ENCODE assay signal across 15 cellular contexts in genomic region chr4:165019995-165020394, GRCh38. TPM values are rescaled to one million over a fixed set of nuclear protein-coding genes. Genes with fewer than 3 reads are reported as not detected.
"Had no signal": no experiment of that assay in that cellular context is flagged by ENCODE, and none has a peak within 500 bp of the region (broad histone marks: within the 10 kb centered on the region; RNA-seq: fewer than 3 reads in every experiment).

No MANE protein-coding gene starts in this region.

RNA-seq across cellular contexts. Expression of gene TRIM60, which starts 11.8 kb away (rescaled TPM):
- total RNA-seq: activated B cell treated with CpG ODN at 0.5 μM for 24 hours; activated CD4-positive, alpha-beta memory T cell treated with anti-CD3 and anti-CD28 coated beads for 36 hours; activated CD4-positive, alpha-beta memory T cell treated with anti-CD3 and anti-CD28 coated beads, Interleukin-2, amount 10 ng/mL, durations not matched to agents 7 days and 5 days; activated CD4-positive, alpha-beta T cell treated with anti-CD3 and anti-CD28 coated beads for 36 hours; activated CD4-positive, alpha-beta T cell treated with anti-CD3 and anti-CD28 coated beads, Interleukin-2, amount 10 ng/mL, durations not matched to agents 24 days and 14 days; activated CD4-positive, alpha-beta T cell treated with anti-CD3 and anti-CD28 coated beads, Interleukin-2, amount 10 ng/mL, durations not matched to agents 7 days and 5 days; activated CD8-positive, alpha-beta memory T cell treated with anti-CD3 and anti-CD28 coated beads for 36 hours; activated CD8-positive, alpha-beta memory T cell treated with anti-CD3 and anti-CD28 coated beads, Interleukin-2, amount 10 ng/mL, durations not matched to agents 7 days and 5 days; activated CD8-positive, alpha-beta T cell treated with anti-CD3 and anti-CD28 coated beads for 36 hours; activated CD8-positive, alpha-beta T cell treated with anti-CD3 and anti-CD28 coated beads, Interleukin-2, amount 10 ng/mL, durations not matched to agents 7 days and 5 days; T-cell; T-helper 1 cell treated with Interleukin-12 subunit alpha and Interleukin-12 subunit beta and Interleukin-4 antibody, amounts not matched to agents 30 ng/mL and 1 ng/mL, for 36 hours; T-helper 17 cell; T-helper 2 cell treated with Interferon-gamma antibody and Interleukin-4, amounts not matched to agents 100 ng/mL and 5 ng/mL, for 36 hours; WTC11 had no signal

RNA-seq across cellular contexts. Expression of gene TRIM75, which starts 33.7 kb away (rescaled TPM):
- total RNA-seq: activated B cell treated with CpG ODN at 0.5 μM for 24 hours; activated CD4-positive, alpha-beta memory T cell treated with anti-CD3 and anti-CD28 coated beads for 36 hours; activated CD4-positive, alpha-beta memory T cell treated with anti-CD3 and anti-CD28 coated beads, Interleukin-2, amount 10 ng/mL, durations not matched to agents 7 days and 5 days; activated CD4-positive, alpha-beta T cell treated with anti-CD3 and anti-CD28 coated beads for 36 hours; activated CD4-positive, alpha-beta T cell treated with anti-CD3 and anti-CD28 coated beads, Interleukin-2, amount 10 ng/mL, durations not matched to agents 24 days and 14 days; activated CD4-positive, alpha-beta T cell treated with anti-CD3 and anti-CD28 coated beads, Interleukin-2, amount 10 ng/mL, durations not matched to agents 7 days and 5 days; activated CD8-positive, alpha-beta memory T cell treated with anti-CD3 and anti-CD28 coated beads for 36 hours; activated CD8-positive, alpha-beta memory T cell treated with anti-CD3 and anti-CD28 coated beads, Interleukin-2, amount 10 ng/mL, durations not matched to agents 7 days and 5 days; activated CD8-positive, alpha-beta T cell treated with anti-CD3 and anti-CD28 coated beads for 36 hours; activated CD8-positive, alpha-beta T cell treated with anti-CD3 and anti-CD28 coated beads, Interleukin-2, amount 10 ng/mL, durations not matched to agents 7 days and 5 days; T-cell; T-helper 1 cell treated with Interleukin-12 subunit alpha and Interleukin-12 subunit beta and Interleukin-4 antibody, amounts not matched to agents 30 ng/mL and 1 ng/mL, for 36 hours; T-helper 17 cell; T-helper 2 cell treated with Interferon-gamma antibody and Interleukin-4, amounts not matched to agents 100 ng/mL and 5 ng/mL, for 36 hours; WTC11 had no signal
